Comparison of ENCODE assay signal across 33 cellular contexts in the genomic region with DNA sequence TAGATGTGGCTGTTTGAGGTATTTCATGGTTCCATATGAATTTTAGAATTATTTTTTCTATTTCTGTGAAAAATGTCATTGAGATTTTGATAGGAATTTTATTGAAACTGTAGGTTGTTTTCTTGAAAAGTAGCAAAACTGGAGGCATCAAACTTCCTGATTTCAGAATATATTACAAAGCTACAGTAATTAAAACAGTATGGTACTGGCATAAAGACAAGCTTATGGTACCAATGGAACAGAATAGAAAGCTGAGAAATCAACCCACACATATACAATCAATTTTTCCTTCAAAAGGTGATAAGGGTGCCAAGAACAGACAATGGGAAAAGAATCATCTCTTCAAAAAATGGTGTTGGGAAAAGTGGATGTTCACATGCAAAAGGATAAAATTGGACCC.
"Had no signal": no experiment of that assay in that cellular context is flagged by ENCODE, and none has a peak within 500 bp of the region (broad histone marks: within the 10 kb centered on the region; RNA-seq: fewer than 3 reads in every experiment).

No MANE protein-coding gene starts in this region.

- ATAC-seq: activated naive CD4-positive, alpha-beta T cell treated with anti-CD3 and anti-CD28 coated beads, Interleukin-2, amount 50 U/mL, for 72 hours; activated naive CD8-positive, alpha-beta T cell treated with anti-CD3 and anti-CD28 coated beads, Interleukin-2, amount 50 U/mL, for 24 hours; activated T-cell treated with anti-CD3 and anti-CD28 coated beads, Interleukin-2, amount 50 U/mL, for 4 hours; activated T-cell treated with anti-CD3 and anti-CD28 coated beads, Interleukin-2, amount 50 U/mL, for 72 hours; activated T-helper 17 cell treated with anti-CD3 and anti-CD28 coated beads, Interleukin-2, amount 50 U/mL, for 72 hours; body of pancreas had no signal

- H3K4me1 ChIP-seq: adrenal gland, ascending aorta, breast epithelium had no signal

- H3K9me3 ChIP-seq: adrenal gland had no signal

- H3K27ac ChIP-seq: adrenal gland, ascending aorta, body of pancreas, brain microvascular endothelial cell, breast epithelium, cardiac muscle cell had no signal

- H3K27me3 ChIP-seq: adrenal gland, ascending aorta, body of pancreas, brain microvascular endothelial cell, breast epithelium, cardiac muscle cell had no signal

- DNase-seq: activated effector memory CD4-positive, alpha-beta T cell treated with anti-CD3 and anti-CD28 coated beads, Interleukin-2, amount 50 U/mL, for 16 hours; activated effector memory CD4-positive, alpha-beta T cell treated with Interleukin-2 at 50 U/mL for 16 hours; activated gamma-delta T cell; activated gamma-delta T cell treated with Interleukin-2 at 50 U/mL for 16 hours; activated naive CD4-positive, alpha-beta T cell; activated naive CD4-positive, alpha-beta T cell treated with anti-CD3 and anti-CD28 coated beads for 36 hours; activated naive CD4-positive, alpha-beta T cell treated with anti-CD3 and anti-CD28 coated beads, Interleukin-2, amount 10 ng/mL, durations not matched to agents 7 days and 5 days; activated naive CD4-positive, alpha-beta T cell treated with anti-CD3 and anti-CD28 coated beads, Interleukin-2, amount 50 U/mL, for 16 hours; activated naive CD4-positive, alpha-beta T cell treated with Interleukin-2 at 50 U/mL for 16 hours; activated naive CD8-positive, alpha-beta T cell treated with anti-CD3 and anti-CD28 coated beads for 36 hours; activated naive CD8-positive, alpha-beta T cell treated with anti-CD3 and anti-CD28 coated beads, Interleukin-2, amount 10 ng/mL, durations not matched to agents 7 days and 5 days; activated naive CD8-positive, alpha-beta T cell treated with anti-CD3 and anti-CD28 coated beads, Interleukin-2, amount 50 U/mL, for 24 hours; activated T-cell treated with anti-CD3 and anti-CD28 coated beads, Interleukin-2, amount 50 U/mL, for 24 hours; activated T-cell treated with anti-CD3 and anti-CD28 coated beads, Interleukin-2, amount 50 U/mL, for 4 hours; activated T-cell treated with anti-CD3 and anti-CD28 coated beads, Interleukin-2, amount 50 U/mL, for 48 hours; activated T-cell treated with anti-CD3 and anti-CD28 coated beads, Interleukin-2, amount 50 U/mL, for 72 hours; adrenal gland; amniotic stem cell; amygdala; anterior cingulate cortex; aorta; body of pancreas; brain microvascular endothelial cell; caudate nucleus; central memory CD4-positive, alpha-beta T cell; cerebellar nuclear complex had no signal

- H3K36me3 ChIP-seq: adrenal gland, ascending aorta, brain microvascular endothelial cell, breast epithelium, cardiac muscle cell had no signal

- H3K4me3 ChIP-seq: adrenal gland, ascending aorta, body of pancreas, breast epithelium, cardiac muscle cell had no signal

- FAIRE-seq: astrocyte, bronchial epithelial cell had no signal
